Comparison of ENCODE assay signal across 8 cellular contexts in the genomic region with DNA sequence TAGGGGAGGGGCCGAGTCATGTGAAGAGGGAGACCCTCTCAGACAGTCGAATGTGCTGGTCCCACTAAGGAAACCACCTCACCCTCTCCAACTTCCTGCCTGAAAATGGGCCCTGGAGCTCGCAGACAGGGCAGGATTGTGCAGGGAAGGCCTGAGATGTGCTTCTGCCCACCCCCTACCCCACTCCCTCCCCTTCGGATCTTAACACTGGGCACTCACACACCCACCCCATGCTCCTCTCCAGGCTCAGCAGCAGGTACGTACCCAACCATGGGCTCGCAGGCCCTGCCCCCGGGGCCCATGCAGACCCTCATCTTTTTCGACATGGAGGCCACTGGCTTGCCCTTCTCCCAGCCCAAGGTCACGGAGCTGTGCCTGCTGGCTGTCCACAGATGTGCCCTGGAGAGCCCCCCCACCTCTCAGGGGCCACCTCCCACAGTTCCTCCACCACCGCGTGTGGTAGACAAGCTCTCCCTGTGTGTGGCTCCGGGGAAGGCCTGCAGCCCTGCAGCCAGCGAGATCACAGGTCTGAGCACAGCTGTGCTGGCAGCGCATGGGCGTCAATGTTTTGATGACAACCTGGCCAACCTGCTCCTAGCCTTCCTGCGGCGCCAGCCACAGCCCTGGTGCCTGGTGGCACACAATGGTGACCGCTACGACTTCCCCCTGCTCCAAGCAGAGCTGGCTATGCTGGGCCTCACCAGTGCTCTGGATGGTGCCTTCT. TPM values are rescaled to one million over a fixed set of nuclear protein-coding genes. Genes with fewer than 3 reads are reported as not detected.
DNase-seq lines count a peak whose midpoint lies in the region; ATAC-seq, FAIRE-seq and TF ChIP-seq lines count a peak whose summit lies in the region.

No MANE protein-coding gene starts in this region.

- peak overlapping the region; percentile 87 for H3K14ac ChIP-seq in H9 (ENCODE audit: insufficient read depth, low read length)
- no peak overlapping the region for H3K14ac ChIP-seq in H1 (ENCODE audit: insufficient read length)

- no CpG with 5 or more reads among the region's 19 CpGs for WGBS in H9 (ENCODE audit: extremely low coverage, insufficient read length, low lambda C conversion rate)
- WGBS in H1 (ENCODE audit: extremely low coverage in 1 of 2, insufficient coverage in 1 of 2, insufficient read length in 1 of 2, insufficient replicate concordance in 2 of 2, low coverage in 1 of 2, low lambda C conversion rate in 2 of 2, missing lambda C conversion rate in 1 of 2), 2 experiments, result 89% methylated on average over 17 of the region's 19 CpGs; no CpG with 5 or more reads in 1 of the 2 experiments

- H3K23me2 ChIP-seq in H9 (ENCODE audit: insufficient read length, low read depth, low read length, poor library complexity, severe bottlenecking) (no peaks in the 10 kb centered on the region), H1 (ENCODE audit: low read depth, low read length) (no peaks in the 10 kb centered on the region)

- no peak overlapping the region for H3T11ph ChIP-seq in H9 (ENCODE audit: low read length)

- no peak for TF ChIP-seq EP300 in H1 (IDR thresholded peaks at IDR 0.05; ENCODE audit: borderline replicate concordance in 1 of 2, low read depth in 2 of 2, low read length in 2 of 2)

- peak overlapping the region; percentile 92 for H3K18ac ChIP-seq in H9 (ENCODE audit: insufficient read length, low read depth, low read length)
- peak overlapping the region; percentile 78; the same call in 1 of the 2 replicates for H3K18ac ChIP-seq in H1 (ENCODE audit: extremely low read depth, low read length)

- H3K4me3 Mint-ChIP-seq in H9 (no peak overlapping the region; a peak in 1 of 5 replicates), naive B cell (peak overlapping the region; percentile 83 to 96 (median 93))
- peak overlapping the region; percentile 93 for H3K4me3 Mint-ChIP-seq in T-helper 1 cell treated with Interleukin-12 subunit alpha and Interleukin-12 subunit beta and Interleukin-4 antibody, amounts not matched to agents 30 μg/mL and 1 μg/mL, for 36 hours

- H4K91ac ChIP-seq in H9 (ENCODE audit: insufficient read length, low read depth, low read length) (peak overlapping the region; percentile 92), H1 (replicated peaks; ENCODE audit: insufficient read length, low read length) (peak overlapping the region; percentile 58)

- POLR2A ChIA-PET in H1 (lab: Charles Lee; ENCODE audit: partially characterized antibody), result interaction anchor here (0.6 to 8.1 kb wide), 22 partner anchors 9 to 196 kb away, joined by 3 to 83 read pairs (median 4); a partner anchor contains a TSS

- H2AK5ac ChIP-seq in H9 (ENCODE audit: insufficient read length, low read length), result no peak overlapping the region
- peak overlapping the region; percentile 65; the same call in 1 of the 2 replicates for H2AK5ac ChIP-seq in H1 (ENCODE audit: low read depth, low read length)

- peak; percentile 26 for DNase-seq in COLO668 (lab: John Stamatoyannopoulos, UW; ENCODE audit: unreplicated experiment)
- peak; percentile 35 for DNase-seq in H9
- no peak for DNase-seq in H1 (ENCODE audit: low read depth in 1 of 2, low spot score in 2 of 2)
- DNase-seq in naive B cell, result no peak
- no peak for DNase-seq in AG08396 (ENCODE audit: low spot score)
- DNase-seq in NCI-H187 treated with DMSO at 0.1 percent for 48 hours (lab: John Stamatoyannopoulos, UW), result no peak
- DNase-seq in EL, result no peak

- H3K9ac ChIP-seq in H9 (ENCODE audit: extremely low read depth, insufficient read length, low read length) (peak overlapping the region; percentile 15), H1 (replicated peaks in 1 of 4; ENCODE audit: extremely low read depth in 1 of 4, low read depth in 3 of 4, low read length in 3 of 4) (peak overlapping the region in 2 of 4 experiments; percentile 56 to 62; a peak in 4 of 7 replicates)

- H3K4me2 ChIP-seq in H9 (ENCODE audit: insufficient read depth, insufficient read length, low read length), result no peak overlapping the region
- 0 out of 4 replicates have a peak overlapping the region, but pooled peaks of 1 of the 2 experiments have one; percentile 24 for H3K4me2 ChIP-seq in H1 (ENCODE audit: insufficient read depth in 1 of 2, low read depth in 2 of 2, low read length in 2 of 2)

- H3K4me3 ChIP-seq in H1 (ENCODE audit: extremely low read depth in 1 of 4, insufficient read depth in 2 of 4, low read depth in 3 of 4, low read length in 4 of 4), result no peak overlapping the region

- peak in 1 of 2 experiments; percentile 59; a peak in 2 of 3 replicates for TF ChIP-seq POLR2A in H1 (IDR thresholded peaks at IDR 0.05; ENCODE audit: control extremely low read depth in 1 of 2, low read depth in 2 of 2, low read length in 2 of 2)

- H3K23ac ChIP-seq in H9 (ENCODE audit: insufficient read length, low read depth, low read length), result no peak overlapping the region
- H3K23ac ChIP-seq in H1 (ENCODE audit: insufficient read length), result no peak overlapping the region

- CTCF ChIA-PET in H1 (lab: Charles Lee; ENCODE audit: partially characterized antibody), result interaction anchor here (0.7 to 21.5 kb wide), 10 partner anchors 8 to 100 kb away, joined by 3 to 251 read pairs (median 8); a partner anchor contains a TSS

- H3K79me2 ChIP-seq in H9 (ENCODE audit: insufficient read depth, low read length), result no peaks in the 10 kb centered on the region; the same call in 1 of the 2 replicates
- peaks cover 0 to 10% of the 10 kb centered on the region in 2 experiments; a peak in 2 of 4 replicates for H3K79me2 ChIP-seq in H1 (ENCODE audit: control insufficient read depth in 1 of 2, insufficient read depth in 2 of 2, low read length in 2 of 2)

- no peak overlapping the region for H3K56ac ChIP-seq in H9 (ENCODE audit: insufficient read length, low read depth, low read length)
- no peak overlapping the region for H3K56ac ChIP-seq in H1 (replicated peaks; ENCODE audit: insufficient read length, low read depth, low read length)

- H3K27ac Mint-ChIP-seq in H9 (peak overlapping the region; percentile 90 to 99 (median 99); a peak in 6 of 7 replicates), naive B cell (peak overlapping the region; percentile 97 to 99 (median 98))
- H3K27ac Mint-ChIP-seq in T-helper 1 cell treated with Interleukin-12 subunit alpha and Interleukin-12 subunit beta and Interleukin-4 antibody, amounts not matched to agents 30 μg/mL and 1 μg/mL, for 36 hours, result peak overlapping the region; percentile 95

- no peak overlapping the region for H4K8ac ChIP-seq in H9 (replicated peaks; ENCODE audit: insufficient read length, low read depth, low read length)
- no peak overlapping the region for H4K8ac ChIP-seq in H1 (ENCODE audit: extremely low read depth, insufficient read depth, low read length)

- H3K27me3 ChIP-seq in H9 (ENCODE audit: insufficient read depth, low read length), result no peaks in the 10 kb centered on the region
- H3K27me3 ChIP-seq in H1 (replicated peaks in 1 of 4; ENCODE audit: control insufficient read depth in 3 of 4, extremely low read depth in 1 of 4, insufficient read depth in 3 of 4, low read length in 3 of 4), result no peaks in the 10 kb centered on the region

- peak; percentile 22 for ATAC-seq in naive B cell (ENCODE audit: low read depth in 2 of 2)

- H2BK5ac ChIP-seq in H9 (ENCODE audit: insufficient read length, low read length), result peak overlapping the region; percentile 43
- peak overlapping the region; percentile 95 for H2BK5ac ChIP-seq in H1 (ENCODE audit: low read depth, low read length)

- H3K79me1 ChIP-seq in H9 (ENCODE audit: insufficient read depth, low read depth, low read length, poor library complexity, severe bottlenecking), result no peaks in the 10 kb centered on the region
- peaks cover 6% of the 10 kb centered on the region for H3K79me1 ChIP-seq in H1 (ENCODE audit: low read depth, low read length)

- H2AFZ ChIP-seq in H9 (ENCODE audit: low read length) (no peak overlapping the region), H1 (ENCODE audit: low read length) (no peak overlapping the region)

- H3K9me3 Mint-ChIP-seq in H9, result no peaks in the 10 kb centered on the region
- H3K9me3 Mint-ChIP-seq in T-helper 1 cell treated with Interleukin-12 subunit alpha and Interleukin-12 subunit beta and Interleukin-4 antibody, amounts not matched to agents 30 μg/mL and 1 μg/mL, for 36 hours, result no peaks in the 10 kb centered on the region
- no peaks in the 10 kb centered on the region for H3K9me3 Mint-ChIP-seq in naive B cell

- TF ChIP-seq CTCF in H9 (conservative IDR thresholded peaks at IDR 0.05) (no peak), H1 (IDR thresholded peaks at IDR 0.05; ENCODE audit: control extremely low read depth in 1 of 3, insufficient read depth in 1 of 3, low read depth in 1 of 3, low read length in 3 of 3) (no peak)

- H3K4ac ChIP-seq in H9 (ENCODE audit: low read depth, low read length), result peak overlapping the region; percentile 88
- H3K4ac ChIP-seq in H1 (replicated peaks; ENCODE audit: insufficient read length, low read depth, low read length), result peak overlapping the region; percentile 63

- H3K27ac ChIP-seq in H9 (ENCODE audit: insufficient read length, low read depth, low read length) (peak overlapping the region; percentile 44), H1 (ENCODE audit: low read depth, low read length) (peak overlapping the region; percentile 88)

- H2BK120ac ChIP-seq in H9 (ENCODE audit: low read depth, low read length, poor library complexity, severe bottlenecking), result peak overlapping the region; percentile 96
- no peak overlapping the region for H2BK120ac ChIP-seq in H1 (replicated peaks; ENCODE audit: low read depth, low read length)

- H4K5ac ChIP-seq in H9 (ENCODE audit: insufficient read length, low read depth, low read length) (peak overlapping the region; percentile 37), H1 (ENCODE audit: insufficient read length, low read depth, low read length) (peak overlapping the region; percentile 18)

- H3K36me3 Mint-ChIP-seq in H9 (ENCODE audit: insufficient read depth in 1 of 3, low read depth in 3 of 3) (peaks cover 13 to 32% (median 32%) of the 10 kb centered on the region in 3 experiments), naive B cell (no peaks in the 10 kb centered on the region)
- peaks cover 40% of the 10 kb centered on the region for H3K36me3 Mint-ChIP-seq in T-helper 1 cell treated with Interleukin-12 subunit alpha and Interleukin-12 subunit beta and Interleukin-4 antibody, amounts not matched to agents 30 μg/mL and 1 μg/mL, for 36 hours (ENCODE audit: low read depth)

- H2BK15ac ChIP-seq in H9 (ENCODE audit: low read depth, low read length) (peak overlapping the region; percentile 7; the same call in 1 of the 2 replicates), H1 (ENCODE audit: low read length) (0 out of 2 replicates have a peak overlapping the region, but pooled peaks have one; percentile 33)

- H2BK20ac ChIP-seq in H9 (ENCODE audit: low read depth, low read length, poor library complexity, severe bottlenecking) (no peak overlapping the region), H1 (ENCODE audit: low read length) (no peak overlapping the region)

- H3K4me1 Mint-ChIP-seq in H9 (peaks cover 16 to 26% of the 10 kb centered on the region in 2 experiments), naive B cell (peaks cover 34 to 53% (median 49%) of the 10 kb centered on the region in 3 donors)
- peaks cover 46% of the 10 kb centered on the region for H3K4me1 Mint-ChIP-seq in T-helper 1 cell treated with Interleukin-12 subunit alpha and Interleukin-12 subunit beta and Interleukin-4 antibody, amounts not matched to agents 30 μg/mL and 1 μg/mL, for 36 hours (ENCODE audit: low read depth)

- no peaks in the 10 kb centered on the region; the same call in 1 of the 2 replicates for H3K27me3 Mint-ChIP-seq in H9 (ENCODE audit: low read depth)
- H3K27me3 Mint-ChIP-seq in T-helper 1 cell treated with Interleukin-12 subunit alpha and Interleukin-12 subunit beta and Interleukin-4 antibody, amounts not matched to agents 30 μg/mL and 1 μg/mL, for 36 hours (ENCODE audit: low read depth), result no peaks in the 10 kb centered on the region
- H3K27me3 Mint-ChIP-seq in naive B cell, result no peaks in the 10 kb centered on the region

- no peak for TF ChIP-seq RAD21 in H1 (IDR thresholded peaks at IDR 0.05 in 1 of 2, conservative IDR thresholded peaks at IDR 0.05 in 1 of 2; ENCODE audit: low read depth in 2 of 2, low read length in 2 of 2)

- peaks cover 7 to 35% (median 14%) of the 10 kb centered on the region in 4 experiments for H3K36me3 ChIP-seq in H1 (ENCODE audit: control insufficient read depth in 2 of 4, insufficient read depth in 4 of 4, low read length in 3 of 4)

- no peaks in the 10 kb centered on the region for H3K4me1 ChIP-seq in H9 (ENCODE audit: insufficient read depth, low read length)
- peaks cover 0 to 25% (median 14%) of the 10 kb centered on the region in 4 experiments; a peak in 5 of 7 replicates for H3K4me1 ChIP-seq in H1 (replicated peaks in 1 of 4; ENCODE audit: control insufficient read depth in 3 of 4, insufficient read depth in 4 of 4, low read length in 3 of 4)

- H3K9me3 ChIP-seq in H9 (ENCODE audit: control insufficient read depth, low read depth, low read length) (no peaks in the 10 kb centered on the region), H1 (ENCODE audit: insufficient read depth in 2 of 2, low read depth in 1 of 2, low read length in 1 of 2) (no peaks in the 10 kb centered on the region)

- peak overlapping the region; percentile 85 for H2BK12ac ChIP-seq in H9 (ENCODE audit: insufficient read length, low read depth, low read length)
- H2BK12ac ChIP-seq in H1 (ENCODE audit: low read depth, low read length), result peak overlapping the region; percentile 78

- no peak for FAIRE-seq in H1 (lab: Jason Lieb, UNC)

- H4K20me1 ChIP-seq in H9 (ENCODE audit: control insufficient read depth, insufficient read depth, insufficient read length), result no peaks in the 10 kb centered on the region
- peaks cover 3 to 11% of the 10 kb centered on the region in 2 experiments for H4K20me1 ChIP-seq in H1 (replicated peaks in 1 of 2; ENCODE audit: control insufficient read depth in 1 of 2, insufficient read depth in 2 of 2, low read length in 2 of 2)

RNA-seq across cellular contexts. Expression of a gene that starts 20.0 kb away (rescaled TPM):
- 16.3 and 17.5 TPM in 2 replicates for total RNA-seq in H9 (2021)
- total RNA-seq in H1 (2021; fragmentation: NEBNext Ultra II Directional; extraction: Animal tissue kit (Norgen Biotek cat#: 25700)), result 16.7 and 20.2 TPM in 2 replicates
- polyA plus RNA-seq in H1 (2011; rRNA removed) (16.6 and 18.5 TPM in 2 replicates), naive B cell (ENCODE audit: low read depth in 6 of 6) (10 to 100 TPM in 1 of 6 donors, 1 to 10 TPM in 5; 7.4 to 11.9 (median 7.7) TPM)
- polyA plus RNA-seq in H1 (2011; cell fraction: cytosol; rRNA removed), result 15.0 TPM
- 36.5 TPM for polyA plus RNA-seq in H1 (2011; cell fraction: nucleus; rRNA removed)
- polyA plus RNA-seq in H1 (2012, experiment 1 of 2), result 12.7 to 14.1 TPM (median 13.8 TPM) in 4 replicates
- polyA plus RNA-seq in H1 (2012, experiment 2 of 2), result 11.0 TPM
- 14.8 TPM for polyA plus RNA-seq in H1 (2013, experiment 1 of 2)
- polyA plus RNA-seq in H1 (2013, experiment 2 of 2), result 12.6 TPM
- polyA minus RNA-seq in H1 (2011; rRNA and poly(A)+ RNA removed), result 28.6 and 29.3 TPM in 2 replicates
- polyA minus RNA-seq in H1 (2011; cell fraction: cytosol; rRNA and poly(A)+ RNA removed), result 10.1 TPM
- 25.2 TPM for polyA minus RNA-seq in H1 (2011; cell fraction: nucleus; rRNA and poly(A)+ RNA removed)

RNA-seq across cellular contexts. Expression of a gene that starts 26.5 kb away (rescaled TPM):
- total RNA-seq in H9 (2021), result 305 and 309 TPM in 2 replicates
- total RNA-seq in H1 (2021; fragmentation: NEBNext Ultra II Directional; extraction: Animal tissue kit (Norgen Biotek cat#: 25700)), result 305 and 322 TPM in 2 replicates
- polyA plus RNA-seq in H1 (2011; rRNA removed) (83.3 and 138 TPM in 2 replicates), naive B cell (ENCODE audit: low read depth in 6 of 6) (100 to 1,000 TPM; 433 to 593 (median 531) TPM)
- 282 TPM for polyA plus RNA-seq in H1 (2011; cell fraction: cytosol; rRNA removed)
- 36.5 TPM for polyA plus RNA-seq in H1 (2011; cell fraction: nucleus; rRNA removed)
- 470 to 570 TPM (median 490 TPM) in 4 replicates for polyA plus RNA-seq in H1 (2012, experiment 1 of 2)
- polyA plus RNA-seq in H1 (2012, experiment 2 of 2), result 141 TPM
- polyA plus RNA-seq in H1 (2013, experiment 1 of 2), result 965 TPM
- 959 TPM for polyA plus RNA-seq in H1 (2013, experiment 2 of 2)
- 8.2 and 9.6 TPM in 2 replicates for polyA minus RNA-seq in H1 (2011; rRNA and poly(A)+ RNA removed)
- 42.3 TPM for polyA minus RNA-seq in H1 (2011; cell fraction: cytosol; rRNA and poly(A)+ RNA removed)
- polyA minus RNA-seq in H1 (2011; cell fraction: nucleus; rRNA and poly(A)+ RNA removed), result 34.3 TPM

RNA-seq across cellular contexts. Expression of a gene that starts 26.6 kb away (rescaled TPM):
- total RNA-seq in H9 (2021), result 20.0 and 22.0 TPM in 2 replicates
- 20.3 and 21.3 TPM in 2 replicates for total RNA-seq in H1 (2021; fragmentation: NEBNext Ultra II Directional; extraction: Animal tissue kit (Norgen Biotek cat#: 25700))
- polyA plus RNA-seq in H1 (2011; rRNA removed) (19.7 and 21.4 TPM in 2 replicates), naive B cell (ENCODE audit: low read depth in 6 of 6) (10 to 100 TPM in 3 of 6 donors, 1 to 10 TPM in 3; 4.1 to 14.8 (median 9.5) TPM)
- polyA plus RNA-seq in H1 (2011; cell fraction: cytosol; rRNA removed), result 26.3 TPM
- 18.4 TPM for polyA plus RNA-seq in H1 (2011; cell fraction: nucleus; rRNA removed)
- 24.1 to 30.2 TPM (median 28.9 TPM) in 4 replicates for polyA plus RNA-seq in H1 (2012, experiment 1 of 2)
- polyA plus RNA-seq in H1 (2012, experiment 2 of 2), result 17.1 TPM
- polyA plus RNA-seq in H1 (2013, experiment 1 of 2), result 16.7 TPM
- polyA plus RNA-seq in H1 (2013, experiment 2 of 2), result 16.9 TPM
- polyA minus RNA-seq in H1 (2011; rRNA and poly(A)+ RNA removed), result 17.1 and 17.4 TPM in 2 replicates
- 7.3 TPM for polyA minus RNA-seq in H1 (2011; cell fraction: cytosol; rRNA and poly(A)+ RNA removed)
- 7.7 TPM for polyA minus RNA-seq in H1 (2011; cell fraction: nucleus; rRNA and poly(A)+ RNA removed)

RNA-seq across cellular contexts. Expression of a gene that starts 36.7 kb away (rescaled TPM):
- total RNA-seq in H9 (2021), result 175 and 184 TPM in 2 replicates
- 114 and 115 TPM in 2 replicates for total RNA-seq in H1 (2021; fragmentation: NEBNext Ultra II Directional; extraction: Animal tissue kit (Norgen Biotek cat#: 25700))
- 109 and 149 TPM in 2 replicates for polyA plus RNA-seq in H1 (2011; rRNA removed)
- 117 TPM for polyA plus RNA-seq in H1 (2011; cell fraction: cytosol; rRNA removed)
- polyA plus RNA-seq in H1 (2011; cell fraction: nucleus; rRNA removed), result 1,123 TPM
- 136 to 155 TPM (median 141 TPM) in 4 replicates for polyA plus RNA-seq in H1 (2012, experiment 1 of 2)
- 102 TPM for polyA plus RNA-seq in H1 (2012, experiment 2 of 2)
- polyA plus RNA-seq in H1 (2013, experiment 1 of 2), result 102 TPM
- 83.3 TPM for polyA plus RNA-seq in H1 (2013, experiment 2 of 2)
- polyA minus RNA-seq in H1 (2011; rRNA and poly(A)+ RNA removed), result 82.5 and 154 TPM in 2 replicates
- polyA minus RNA-seq in H1 (2011; cell fraction: cytosol; rRNA and poly(A)+ RNA removed), result 100 TPM
- 265 TPM for polyA minus RNA-seq in H1 (2011; cell fraction: nucleus; rRNA and poly(A)+ RNA removed)
- under 1 TPM in 2 of 6 donors, not detected in 4; 0.03 to 0.37 TPM for polyA plus RNA-seq in naive B cell (ENCODE audit: low read depth in 6 of 6)

RNA-seq across cellular contexts. Expression of a gene that starts 37.4 kb away (rescaled TPM):
- total RNA-seq in H9 (2021), result 171 and 174 TPM in 2 replicates
- 191 and 196 TPM in 2 replicates for total RNA-seq in H1 (2021; fragmentation: NEBNext Ultra II Directional; extraction: Animal tissue kit (Norgen Biotek cat#: 25700))
- polyA plus RNA-seq in H1 (2011; rRNA removed), result 315 and 422 TPM in 2 replicates
- 247 TPM for polyA plus RNA-seq in H1 (2011; cell fraction: cytosol; rRNA removed)
- 217 TPM for polyA plus RNA-seq in H1 (2011; cell fraction: nucleus; rRNA removed)
- polyA plus RNA-seq in H1 (2012, experiment 1 of 2), result 171 to 240 TPM (median 225 TPM) in 4 replicates
- 223 TPM for polyA plus RNA-seq in H1 (2012, experiment 2 of 2)
- polyA plus RNA-seq in H1 (2013, experiment 1 of 2), result 278 TPM
- polyA plus RNA-seq in H1 (2013, experiment 2 of 2), result 358 TPM
- 107 and 149 TPM in 2 replicates for polyA minus RNA-seq in H1 (2011; rRNA and poly(A)+ RNA removed)
- polyA minus RNA-seq in H1 (2011; cell fraction: cytosol; rRNA and poly(A)+ RNA removed), result 143 TPM
- polyA minus RNA-seq in H1 (2011; cell fraction: nucleus; rRNA and poly(A)+ RNA removed), result 52.6 TPM
- polyA plus RNA-seq in naive B cell (ENCODE audit: low read depth in 6 of 6), result 100 to 1,000 TPM; 393 to 571 (median 442) TPM

Comparison
In these comparisons a context has a peak if more than half of its experiments do, and no peak if none do; other contexts are left out.
1. DNase-seq: peak in COLO668 (single experiment) and H9 (single experiment); none in H1 (0 of 2), naive B cell (single experiment), AG08396 (single experiment), NCI-H187 treated with DMSO at 0.1 percent for 48 hours (single experiment) and EL (single experiment).
2. H3K4me3 Mint-ChIP-seq: peak in T-helper 1 cell treated with Interleukin-12 subunit alpha and Interleukin-12 subunit beta and Interleukin-4 antibody, amounts not matched to agents 30 μg/mL and 1 μg/mL, for 36 hours (single experiment) and naive B cell (8 of 8); none in H9 (0 of 2).
3. Peak in every context shown above with its lines, with median percentiles within 50 percentile points of each other: H3K27ac Mint-ChIP-seq.